1 cellular context compared by ENCODE assay signal in genomic region chr17:8210761-8211458, GRCh38.
TF ChIP-seq lines count a peak whose summit lies in the region.

No MANE protein-coding gene starts in this region.

TF ChIP-seq in endothelial cell of umbilical vein, 7 proteins besides CTCF, POLR2A, EP300 and RAD21:
- TF ChIP-seq POLR2AphosphoS5 (IDR thresholded peaks at IDR 0.05; ENCODE audit: insufficient read depth, low read depth, low read length): no peak
- TF ChIP-seq JUN (IDR thresholded peaks at IDR 0.05; ENCODE audit: borderline replicate concordance, insufficient read depth, insufficient read length, low read depth): no peak
- TF ChIP-seq FOS (IDR thresholded peaks at IDR 0.05; ENCODE audit: borderline replicate concordance, insufficient read depth, low read length): no peak
- no peak for TF ChIP-seq GATA2 (IDR thresholded peaks at IDR 0.05; ENCODE audit: insufficient read depth, insufficient read length, low read depth, low read length)
- TF ChIP-seq EZH2 (IDR thresholded peaks at IDR 0.05; ENCODE audit: borderline replicate concordance, low read depth, low read length, severe bottlenecking): no peak
- TF ChIP-seq MYC (IDR thresholded peaks at IDR 0.05; ENCODE audit: low read depth, low read length): no peak
- TF ChIP-seq MAX (IDR thresholded peaks at IDR 0.05; ENCODE audit: insufficient read depth, insufficient read length): no peak
TF ChIP-seq in endothelial cell of umbilical vein: peak in this region for 0.
